In genomic region chr4:98778206-98778605, GRCh38 we compare ENCODE assay signal across 10 cellular contexts.
DNase-seq lines count a peak whose midpoint lies in the region; ATAC-seq, FAIRE-seq and TF ChIP-seq lines count a peak whose summit lies in the region.
"Had no signal": no experiment of that assay in that cellular context is flagged by ENCODE, and none has a peak within 500 bp of the region (broad histone marks: within the 10 kb centered on the region; RNA-seq: fewer than 3 reads in every experiment).

No MANE protein-coding gene starts in this region.

- WGBS in HepG2 (ENCODE audit: low lambda C conversion rate), result 4% methylated on average over 4 of the region's 4 CpGs

- no peak overlapping the region for H3K9ac ChIP-seq in HepG2 (ENCODE audit: insufficient read depth, low read depth, low read length)

- no peaks in the 10 kb centered on the region for H3K36me3 ChIP-seq in BJ (ENCODE audit: control insufficient read depth, insufficient read depth, low read length)
- H3K36me3 ChIP-seq in HepG2 (replicated peaks in 1 of 2; ENCODE audit: control insufficient read depth in 1 of 2, insufficient read depth in 2 of 2, low read length in 2 of 2), result no peaks in the 10 kb centered on the region

- peaks cover 28% of the 10 kb centered on the region for H3K4me1 ChIP-seq in HepG2 (ENCODE audit: insufficient read depth, low read length)

- in situ Hi-C loops in HepG2 (cut with HindIII; ENCODE audit: extremely low pct_ligation_motif_present, low pct_unique_long_range_greater_than_20kb), result no loop called here

- H3K4me3 ChIP-seq in BJ (ENCODE audit: low read depth, low read length) (no peak overlapping the region), choroid plexus epithelial cell (ENCODE audit: low read depth, low read length) (no peak overlapping the region), HepG2 (replicated peaks in 1 of 3; ENCODE audit: insufficient read depth in 1 of 3, low read depth in 2 of 3, low read length in 3 of 3) (peak overlapping the region in 1 of 3 experiments; percentile 5; a peak in 1 of 6 replicates)

- CTCF ChIA-PET in BJ (lab: Yijun Ruan, JAX) (interaction anchor here (0.6 kb wide), 1 partner anchor 632 kb away, joined by 4 read pairs; no protein-coding TSS in a partner anchor), HepG2 (lab: Yijun Ruan, JAX; ENCODE audit: low intra/inter-chr PET ratio, low total read pairs) (no interaction called here)

- intact Hi-C loops in HepG2 (cut with micrococcal nuclease; ENCODE audit: unreplicated experiment), result no loop called here

- no peaks in the 10 kb centered on the region for H3K9me3 ChIP-seq in HepG2 (ENCODE audit: low read length)

- peak; percentile 89 for FAIRE-seq in HepG2 (lab: Jason Lieb, UNC)

- no peak overlapping the region for H2AFZ ChIP-seq in HepG2 (ENCODE audit: low read length)

- peak; percentile 97 for ATAC-seq in HepG2
- ATAC-seq in HG03378 (IDR thresholded peaks at IDR 0.05; ENCODE audit: unreplicated experiment), result no peak
- ATAC-seq in HG02973 (IDR thresholded peaks at IDR 0.05; ENCODE audit: unreplicated experiment), result no peak
- no peak for ATAC-seq in HG02885 (IDR thresholded peaks at IDR 0.05; ENCODE audit: poor library complexity, unreplicated experiment)

- TF ChIP-seq RAD21 in HepG2 (CRISPR knock-in tag; IDR thresholded peaks at IDR 0.05), result no peak

- POLR2A ChIA-PET in BJ (lab: Charles Lee), result no interaction called here
- POLR2A ChIA-PET in HepG2 (lab: Yijun Ruan, JAX), result no interaction called here

- peak; percentile 26 for DNase-seq in BJ (ENCODE audit: low read depth)
- DNase-seq in LoVo (ENCODE audit: low spot score), result peak; percentile 58
- peak; percentile 91 for DNase-seq in choroid plexus epithelial cell (ENCODE audit: low read depth)
- DNase-seq in HepG2 (ENCODE audit: low spot score), result peak; percentile 87
- DNase-seq in SW 1271 (lab: John Stamatoyannopoulos, UW), result no peak
- DNase-seq: activated T-cell treated with anti-CD3 and anti-CD28 coated beads, Interleukin-2, amount 50 U/mL, for 72 hours; CD4-positive, CD25-positive, alpha-beta regulatory T cell had no signal

- H3K27me3 ChIP-seq in BJ (ENCODE audit: control insufficient read depth, insufficient read depth, low read length), result no peaks in the 10 kb centered on the region; the same call in 1 of the 2 replicates
- H3K27me3 ChIP-seq in HepG2 (ENCODE audit: control insufficient read depth in 1 of 2, insufficient read depth in 2 of 2, low read length in 2 of 2), result no peaks in the 10 kb centered on the region

- H3K27ac ChIP-seq in HepG2 (ENCODE audit: extremely low read length, insufficient read depth, low read length), result no peak overlapping the region

- peak; percentile 49 to 75; a peak in 3 of 4 replicates for TF ChIP-seq EP300 in HepG2 (IDR thresholded peaks at IDR 0.05; ENCODE audit: low read depth in 2 of 2, low read length in 2 of 2)
- no peak for TF ChIP-seq EP300 in HepG2 (CRISPR knock-in tag; IDR thresholded peaks at IDR 0.05; ENCODE audit: borderline replicate concordance)

- TF ChIP-seq CTCF in BJ (IDR thresholded peaks at IDR 0.05; ENCODE audit: insufficient read depth, low read depth, low read length), result no peak
- TF ChIP-seq CTCF in choroid plexus epithelial cell (conservative IDR thresholded peaks at IDR 0.05; ENCODE audit: low read depth, low read length), result no peak
- TF ChIP-seq CTCF in HepG2 (CRISPR knock-in tag; IDR thresholded peaks at IDR 0.05), result no peak

- no peaks in the 10 kb centered on the region for H3K79me2 ChIP-seq in HepG2 (ENCODE audit: insufficient read depth, low read length)

- H3K4me2 ChIP-seq in HepG2 (ENCODE audit: low read depth, low read length), result peak overlapping the region; percentile 60

- no TSS peak for BruUV-seq in HepG2 (replicated peaks; lab: Mats Ljungman, UMichigan)

- H4K20me1 ChIP-seq in HepG2 (ENCODE audit: insufficient read depth, low read length), result no peaks in the 10 kb centered on the region

- no peak for TF ChIP-seq POLR2A in HepG2 (IDR thresholded peaks at IDR 0.05; ENCODE audit: insufficient read depth in 1 of 2, low read depth in 2 of 2, low read length in 2 of 2)

TF ChIP-seq in HepG2, 621 proteins besides CTCF, POLR2A, EP300 and RAD21 (continues in another document):
- peak; percentile 84; the same call in 1 of the 2 replicates for TF ChIP-seq FOXK1 (CRISPR knock-in tag; IDR thresholded peaks at IDR 0.05; ENCODE audit: borderline replicate concordance, low read depth)
- peak; percentile 74; the same call in 1 of the 2 replicates for TF ChIP-seq MIER2 (CRISPR knock-in tag; IDR thresholded peaks at IDR 0.05)
- peak; percentile 96 for TF ChIP-seq AHDC1 (CRISPR knock-in tag; IDR thresholded peaks at IDR 0.05; ENCODE audit: borderline replicate concordance)
- TF ChIP-seq ZFP82 (CRISPR knock-in tag; IDR thresholded peaks at IDR 0.05; ENCODE audit: borderline replicate concordance), result no peak
- TF ChIP-seq TRAFD1 (CRISPR knock-in tag; IDR thresholded peaks at IDR 0.05; ENCODE audit: borderline replicate concordance), result no peak
- TF ChIP-seq MAFK (conservative IDR thresholded peaks at IDR 0.05 in 1 of 2, IDR thresholded peaks at IDR 0.05 in 1 of 2; ENCODE audit: low read length in 2 of 2), result no peak
- TF ChIP-seq ATF2 (CRISPR knock-in tag; IDR thresholded peaks at IDR 0.05), result peak; percentile 34; the same call in 1 of the 2 replicates
- TF ChIP-seq HOXD1 (CRISPR knock-in tag; IDR thresholded peaks at IDR 0.05), result no peak
- TF ChIP-seq SKI (IDR thresholded peaks at IDR 0.05; ENCODE audit: partially characterized antibody), result peak; percentile 17
- TF ChIP-seq HOXA7 (CRISPR knock-in tag; IDR thresholded peaks at IDR 0.05), result no peak

Comparison
In these comparisons a context has a peak if more than half of its experiments do, and no peak if none do; other contexts are left out.
1. DNase-seq: peak in BJ (single experiment), LoVo (single experiment), choroid plexus epithelial cell (single experiment) and HepG2 (single experiment); none in SW 1271 (0 of 2).